In the genomic region with DNA sequence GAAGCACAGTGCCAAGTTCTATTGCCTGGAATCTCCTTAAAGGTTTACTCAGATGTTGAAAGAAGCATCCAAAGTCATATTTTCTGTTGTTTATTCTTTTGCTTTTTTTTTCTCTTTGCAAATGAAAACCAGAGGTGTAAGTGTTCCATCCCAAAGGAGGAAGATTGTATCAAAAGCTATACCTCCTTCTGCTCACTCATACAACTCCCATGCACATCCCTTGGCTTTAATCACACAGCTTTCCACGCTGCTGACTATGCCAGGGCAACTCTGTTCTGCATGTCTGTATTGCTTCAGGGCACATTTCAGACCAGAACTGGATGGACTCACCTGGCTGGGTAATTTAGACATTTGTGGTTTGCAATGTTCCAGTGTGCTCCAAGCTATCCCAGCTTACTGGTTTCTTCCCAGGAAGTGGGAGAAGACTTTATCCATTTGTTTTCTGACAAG, we compare ENCODE assay signal across 8 cellular contexts.
DNase-seq lines count a peak whose midpoint lies in the region; ATAC-seq, FAIRE-seq and TF ChIP-seq lines count a peak whose summit lies in the region.

No MANE protein-coding gene starts in this region.

- H3K36me3 ChIP-seq in DND-41 (ENCODE audit: insufficient read depth, low read length), result no peaks in the 10 kb centered on the region
- no peaks in the 10 kb centered on the region for H3K36me3 ChIP-seq in esophagus (ENCODE audit: control insufficient read depth in 2 of 2, insufficient read depth in 2 of 2, low read length in 1 of 2)
- H3K36me3 ChIP-seq in prostate gland, result no peaks in the 10 kb centered on the region
- no peaks in the 10 kb centered on the region for H3K36me3 ChIP-seq in HAP-1 (replicated peaks)

- H2AFZ ChIP-seq in DND-41 (ENCODE audit: low read depth, low read length), result peak overlapping the region; percentile 81

- no peaks in the 10 kb centered on the region for H3K79me2 ChIP-seq in DND-41 (ENCODE audit: insufficient read depth, low read length)

- TF ChIP-seq CTCF in DND-41 (IDR thresholded peaks at IDR 0.05; ENCODE audit: borderline replicate concordance, extremely low read depth, low read length, poor library complexity, severe bottlenecking) (no peak), prostate gland (IDR thresholded peaks at IDR 0.05) (no peak), D721Med (IDR thresholded peaks at IDR 0.05; ENCODE audit: insufficient read depth, missing control alignments) (no peak)

- ATAC-seq in DND-41 (ENCODE audit: insufficient read depth, low read depth), result no peak
- ATAC-seq in GM21381 (IDR thresholded peaks at IDR 0.05; ENCODE audit: unreplicated experiment), result no peak

- DNase-seq in DND-41, result peak; percentile 15
- peak; percentile 18 for DNase-seq in NCI-H748 treated with DMSO at 0.1 percent for 48 hours (lab: John Stamatoyannopoulos, UW)
- peak; percentile 80 for DNase-seq in prostate gland (ENCODE audit: low spot score)
- DNase-seq in HAP-1 (ENCODE audit: low spot score in 2 of 2), result no peak
- DNase-seq in D721Med (ENCODE audit: insufficient read length, low spot score), result no peak
- DNase-seq in NOMO-1 treated with DMSO at 0.1 percent for 48 hours (lab: John Stamatoyannopoulos, UW; ENCODE audit: unreplicated experiment), result no peak

- H3K4me1 ChIP-seq in DND-41 (ENCODE audit: insufficient read depth, low read length) (peaks cover 65% of the 10 kb centered on the region), esophagus (ENCODE audit: control insufficient read depth in 2 of 2, insufficient read depth in 2 of 2, low read length in 1 of 2) (peaks cover 2% of the 10 kb centered on the region in 2 donors), prostate gland (replicated peaks) (peaks cover 12% of the 10 kb centered on the region), HAP-1 (no peaks in the 10 kb centered on the region)

- in situ Hi-C loops in HAP-1 (cut with MboI; ENCODE audit: low sequenced_read_pairs), result no loop called here

- no peaks in the 10 kb centered on the region for H4K20me1 ChIP-seq in DND-41 (ENCODE audit: insufficient read depth, low read length)

- peak overlapping the region in 1 of 2 experiments; percentile 38; a peak in 1 of 4 replicates for H3K4me3 ChIP-seq in DND-41 (ENCODE audit: low read depth in 1 of 2, low read length in 2 of 2)
- H3K4me3 ChIP-seq in esophagus (ENCODE audit: low read depth in 1 of 2, low read length in 2 of 2), result no peak overlapping the region
- no peak overlapping the region for H3K4me3 ChIP-seq in prostate gland
- H3K4me3 ChIP-seq in HAP-1, result no peak overlapping the region

- H3K4me2 ChIP-seq in DND-41 (ENCODE audit: insufficient read depth, low read length), result peak overlapping the region; percentile 53

- no peak for TF ChIP-seq POLR2A in prostate gland (IDR thresholded peaks at IDR 0.05)

- H3K27ac ChIP-seq in DND-41 (ENCODE audit: low read length), result peak overlapping the region; percentile 99
- H3K27ac ChIP-seq in esophagus (ENCODE audit: low read depth in 2 of 2, low read length in 1 of 2), result peak overlapping the region; percentile 90 to 93
- peak overlapping the region; percentile 71 to 84 for H3K27ac ChIP-seq in prostate gland

- no peak for FAIRE-seq in D721Med (lab: Jason Lieb, UNC)

- intact Hi-C loops in prostate gland (cut with DNase I), result loop anchor here (10.0 kb wide), 1 partner anchor 152 kb away; no protein-coding TSS in a partner anchor

- H3K9me3 ChIP-seq in DND-41 (ENCODE audit: insufficient read depth, low read length, severe bottlenecking) (no peaks in the 10 kb centered on the region), esophagus (ENCODE audit: control insufficient read depth in 2 of 2, insufficient read depth in 1 of 2, low read depth in 1 of 2, low read length in 1 of 2) (no peaks in the 10 kb centered on the region), prostate gland (no peaks in the 10 kb centered on the region), HAP-1 (no peaks in the 10 kb centered on the region)

- WGBS in esophagus, 2 donors, result 44 to 59% methylated on average over 1 of the region's 1 CpG
- WGBS in prostate gland, result 43% methylated on average over 1 of the region's 1 CpG

- H3K9ac ChIP-seq in DND-41 (ENCODE audit: low read depth, low read length), result peak overlapping the region; percentile 59

- H3K27me3 ChIP-seq in DND-41 (ENCODE audit: insufficient read depth, low read length, poor library complexity), result no peaks in the 10 kb centered on the region
- H3K27me3 ChIP-seq in esophagus (ENCODE audit: control insufficient read depth in 1 of 2, insufficient read depth in 2 of 2, low read length in 2 of 2), result no peaks in the 10 kb centered on the region
- no peaks in the 10 kb centered on the region for H3K27me3 ChIP-seq in prostate gland (replicated peaks; ENCODE audit: insufficient read depth)
- H3K27me3 ChIP-seq in HAP-1 (ENCODE audit: low read depth), result peaks cover 2% of the 10 kb centered on the region; the same call in 1 of the 2 replicates

Comparison
In these comparisons a context has a peak if more than half of its experiments do, and no peak if none do; other contexts are left out.
1. DNase-seq: peak in DND-41 (single experiment), NCI-H748 treated with DMSO at 0.1 percent for 48 hours (single experiment) and prostate gland (single experiment); none in HAP-1 (0 of 2), D721Med (single experiment) and NOMO-1 treated with DMSO at 0.1 percent for 48 hours (single experiment).
2. Peak in every context shown above with its lines, with median percentiles within 50 percentile points of each other: H3K27ac ChIP-seq.